Comparison of ENCODE assay signal across 8 cellular contexts in genomic region chr12:74689071-74689655, GRCh38.
DNase-seq lines count a peak whose midpoint lies in the region; ATAC-seq and TF ChIP-seq lines count a peak whose summit lies in the region.

No MANE protein-coding gene starts in this region.

- peak; percentile 7 for DNase-seq in GM06990 (ENCODE audit: extremely low read depth, insufficient read length)
- peak; percentile 45 for DNase-seq in HS-27A (ENCODE audit: low read depth)
- DNase-seq in OCI-LY7 (ENCODE audit: low spot score), result peak; percentile 46
- DNase-seq in esophagus squamous epithelium (lab: John Stamatoyannopoulos, UW), result no peak
- peak; percentile 16 for DNase-seq in putamen (ENCODE audit: low spot score)
- DNase-seq in stimulated activated CD4-positive, alpha-beta T cell treated with anti-CD3 and anti-CD28 coated beads, Interleukin-12 subunit alpha, Interleukin-12 subunit beta, amount 100 ng/mL, for 4 hours, result no peak
- DNase-seq in mucosa of gallbladder (ENCODE audit: low spot score), result no peak

- H2AFZ ChIP-seq in OCI-LY7 (ENCODE audit: low read length), result no peak overlapping the region

- H3K79me2 ChIP-seq in OCI-LY7 (ENCODE audit: insufficient read depth, low read depth, low read length), result no peaks in the 10 kb centered on the region

- no peak overlapping the region for H3K27ac ChIP-seq in OCI-LY7 (ENCODE audit: low read depth, low read length, poor library complexity, severe bottlenecking)
- no peak overlapping the region for H3K27ac ChIP-seq in esophagus squamous epithelium

- CTCF ChIA-PET in OCI-LY7 (lab: Charles Lee; ENCODE audit: unreplicated experiment), result no interaction called here

- ATAC-seq in GM21360 (IDR thresholded peaks at IDR 0.05; ENCODE audit: unreplicated experiment), result no peak

- no peaks in the 10 kb centered on the region for H3K27me3 ChIP-seq in GM06990 (replicated peaks; ENCODE audit: control insufficient read depth, insufficient read depth, low read length)
- H3K27me3 ChIP-seq in esophagus squamous epithelium, result no peaks in the 10 kb centered on the region

- H3K4me3 ChIP-seq in GM06990 (replicated peaks; ENCODE audit: low read depth, low read length) (no peak overlapping the region), OCI-LY7 (ENCODE audit: low read depth, low read length, poor library complexity, severe bottlenecking) (no peak overlapping the region), esophagus squamous epithelium (no peak overlapping the region)

- no peaks in the 10 kb centered on the region for H4K20me1 ChIP-seq in OCI-LY7 (ENCODE audit: insufficient read depth, low read length)

- TF ChIP-seq CTCF in GM06990 (IDR thresholded peaks at IDR 0.05; ENCODE audit: insufficient read depth, low read length, poor library complexity, severe bottlenecking) (peak; percentile 50), OCI-LY7 (conservative IDR thresholded peaks at IDR 0.05; ENCODE audit: low read length) (peak; percentile 89), esophagus squamous epithelium (IDR thresholded peaks at IDR 0.05) (peak in 5 of 6 experiments; percentile 31 to 57 (median 43))

- intact Hi-C loops in OCI-LY7 (cut with micrococcal nuclease; ENCODE audit: unreplicated experiment) (no loop called here), esophagus squamous epithelium (cut with DNase I) (no loop called here)

- no TSS peak for BruUV-seq in OCI-LY7 (replicated peaks; lab: Mats Ljungman, UMichigan)

- no peak overlapping the region for H3K4me2 ChIP-seq in OCI-LY7 (ENCODE audit: low read length)

- POLR2A ChIA-PET in OCI-LY7 (lab: Charles Lee), result interaction anchor here (0.7 kb wide), 1 partner anchor 255 kb away, joined by 3 read pairs; no protein-coding TSS in a partner anchor

- no peaks in the 10 kb centered on the region for H3K36me3 ChIP-seq in GM06990 (ENCODE audit: control insufficient read depth, insufficient read depth, low read length)
- no peaks in the 10 kb centered on the region for H3K36me3 ChIP-seq in OCI-LY7 (ENCODE audit: insufficient read depth, low read length)
- H3K36me3 ChIP-seq in esophagus squamous epithelium, result no peaks in the 10 kb centered on the region

- H3K4me1 ChIP-seq in OCI-LY7 (ENCODE audit: insufficient read depth, low read length, poor library complexity, severe bottlenecking), result no peaks in the 10 kb centered on the region
- no peaks in the 10 kb centered on the region for H3K4me1 ChIP-seq in esophagus squamous epithelium

- 27 to 28% methylated on average over 3 of the region's 3 CpGs for WGBS in esophagus squamous epithelium, 2 donors

- H3K9me3 ChIP-seq in OCI-LY7 (ENCODE audit: low read length) (no peaks in the 10 kb centered on the region), esophagus squamous epithelium (no peaks in the 10 kb centered on the region)

- no peak for TF ChIP-seq POLR2A in esophagus squamous epithelium (IDR thresholded peaks at IDR 0.05)

- H3K9me2 ChIP-seq in OCI-LY7 (ENCODE audit: insufficient read depth, low read length), result no peaks in the 10 kb centered on the region

Comparison
In these comparisons a context has a peak if more than half of its experiments do, and no peak if none do; other contexts are left out.
1. DNase-seq: peak in GM06990 (single experiment), HS-27A (single experiment), OCI-LY7 (single experiment) and putamen (single experiment); none in esophagus squamous epithelium (single experiment), stimulated activated CD4-positive, alpha-beta T cell treated with anti-CD3 and anti-CD28 coated beads, Interleukin-12 subunit alpha, Interleukin-12 subunit beta, amount 100 ng/mL, for 4 hours (single experiment) and mucosa of gallbladder (single experiment).
2. Peak in every context shown above with its lines, with median percentiles within 50 percentile points of each other: CTCF ChIP-seq.